In genomic region chr19:5968431-5969373, GRCh38 we compare ENCODE assay signal across 8 cellular contexts. TPM values are rescaled to one million over a fixed set of nuclear protein-coding genes. Genes with fewer than 3 reads are reported as not detected.
DNase-seq lines count a peak whose midpoint lies in the region; ATAC-seq, FAIRE-seq and TF ChIP-seq lines count a peak whose summit lies in the region.

No MANE protein-coding gene starts in this region.

- H2AFZ ChIP-seq in GM12878 (ENCODE audit: control insufficient read depth, low read depth, low read length) = no peak overlapping the region

- no peak for DNase-seq in activated naive CD4-positive, alpha-beta T cell treated with anti-CD3 and anti-CD28 coated beads for 36 hours
- no peak for DNase-seq in activated naive CD4-positive, alpha-beta T cell (lab: John Stamatoyannopoulos, UW)
- DNase-seq in GM12878 (ENCODE audit: low read depth, low spot score) (no peak), lung (ENCODE audit: low spot score) (no peak), type B pancreatic cell (ENCODE audit: extremely low spot score, unreplicated experiment) (no peak), AG08395 (ENCODE audit: low spot score) (no peak), NCI-H146 (lab: John Stamatoyannopoulos, UW) (no peak)

- H3K27ac ChIP-seq in GM12878 (ENCODE audit: control insufficient read depth, insufficient read depth) (peak overlapping the region; percentile 53), lung (ENCODE audit: low read depth in 1 of 2, low read length in 1 of 2) (peak overlapping the region; percentile 62 to 65)

- peaks cover 84% of the 10 kb centered on the region for H3K79me2 ChIP-seq in GM12878 (ENCODE audit: control insufficient read depth, insufficient read depth, low read length)

- no peak overlapping the region for H3K9ac ChIP-seq in GM12878 (ENCODE audit: control insufficient read depth, insufficient read depth, low read length)

- CTCF ChIA-PET in activated naive CD4-positive, alpha-beta T cell treated with anti-CD3 and anti-CD28 coated beads for 36 hours (lab: Charles Lee) = interaction anchor here (0.6 to 3.9 kb wide), 22 partner anchors 8 to 1695 kb away, joined by 3 to 48 read pairs (median 4); partner anchors contain the start of genes NRTN and RANBP3
- CTCF ChIA-PET in GM12878 (lab: Yijun Ruan, JAX) = interaction anchor here (0.6 to 3.9 kb wide), 27 partner anchors 10 to 250 kb away, joined by 3 to 76 read pairs (median 5); partner anchors contain the start of genes NDUFA11, NRTN, RANBP3 and VMAC

- RAD21 ChIA-PET in GM12878 (lab: Charles Lee; ENCODE audit: unreplicated experiment) = interaction anchor here (0.8 to 2.6 kb wide), 10 partner anchors 10 to 165 kb away, joined by 3 to 21 read pairs (median 8); partner anchors contain the start of genes NRTN and RANBP3

- TF ChIP-seq RAD21 in GM12878 (IDR thresholded peaks at IDR 0.05; ENCODE audit: insufficient read depth, low read depth, low read length) = no peak

- peaks cover 16% of the 10 kb centered on the region for H3K36me3 Mint-ChIP-seq in activated naive CD4-positive, alpha-beta T cell treated with anti-CD3 and anti-CD28 coated beads for 36 hours (ENCODE audit: low read depth)
- no peaks in the 10 kb centered on the region for H3K36me3 Mint-ChIP-seq in type B pancreatic cell

- H3K9me3 Mint-ChIP-seq in activated naive CD4-positive, alpha-beta T cell treated with anti-CD3 and anti-CD28 coated beads for 36 hours = no peaks in the 10 kb centered on the region
- no peaks in the 10 kb centered on the region for H3K9me3 Mint-ChIP-seq in type B pancreatic cell

- SMC1A ChIA-PET in GM12878 (lab: Charles Lee; ENCODE audit: uncharacterized antibody, unreplicated experiment) = interaction anchor here (0.9 to 2.2 kb wide), 12 partner anchors 10 to 164 kb away, joined by 3 to 24 read pairs (median 4); partner anchors contain the start of genes NRTN, RANBP3 and VMAC

- TF ChIP-seq CTCF in GM12878 (IDR thresholded peaks at IDR 0.05 in 2 of 3, conservative IDR thresholded peaks at IDR 0.05 in 1 of 3; ENCODE audit: control insufficient read depth in 2 of 3, extremely low read depth in 1 of 3, insufficient read depth in 1 of 3, low read depth in 3 of 3, low read length in 3 of 3) (no peak), lung (IDR thresholded peaks at IDR 0.05; ENCODE audit: control extremely low read depth, extremely low read depth) (no peak), type B pancreatic cell (conservative IDR thresholded peaks at IDR 0.05) (no peak)

- peaks cover 26% of the 10 kb centered on the region for H4K20me1 ChIP-seq in GM12878 (ENCODE audit: control insufficient read depth, insufficient read depth)

- intact Hi-C loops in activated naive CD4-positive, alpha-beta T cell treated with anti-CD3 and anti-CD28 coated beads for 36 hours (cut with micrococcal nuclease) = loop anchor here (1.0 kb wide), 2 partner anchors 10 to 54 kb away; partner anchors contain the start of gene RANBP3
- intact Hi-C loops in GM12878 (cut with micrococcal nuclease; ENCODE audit: unreplicated experiment) = no loop called here

- H3K4me3 Mint-ChIP-seq in activated naive CD4-positive, alpha-beta T cell treated with anti-CD3 and anti-CD28 coated beads for 36 hours = peak overlapping the region; percentile 1
- H3K4me3 Mint-ChIP-seq in type B pancreatic cell = peak overlapping the region; percentile 73

- peaks cover 87% of the 10 kb centered on the region for H3K4me1 Mint-ChIP-seq in activated naive CD4-positive, alpha-beta T cell treated with anti-CD3 and anti-CD28 coated beads for 36 hours (ENCODE audit: low read depth)
- peaks cover 32% of the 10 kb centered on the region for H3K4me1 Mint-ChIP-seq in type B pancreatic cell (ENCODE audit: unreplicated experiment)

- POLR2A ChIA-PET in GM12878 (lab: Charles Lee) = interaction anchor here (0.8 to 1.9 kb wide), 6 partner anchors 10 to 76 kb away, joined by 3 to 18 read pairs (median 4); partner anchors contain the start of genes NDUFA11, RANBP3 and VMAC

- H3K9me3 ChIP-seq in GM12878 (replicated peaks; ENCODE audit: control insufficient read depth, insufficient read depth, low read length) = no peaks in the 10 kb centered on the region
- no peaks in the 10 kb centered on the region for H3K9me3 ChIP-seq in lung (ENCODE audit: control insufficient read depth in 2 of 2, insufficient read depth in 1 of 2, low read length in 1 of 2)

- in situ Hi-C loops in GM12878 (cut with MboI) = no loop called here

- WGBS in GM12878 (ENCODE audit: insufficient coverage, insufficient replicate concordance, low lambda C conversion rate, missing lambda C conversion rate) = 59% methylated on average over 18 of the region's 18 CpGs
- WGBS in lung, 2 donors = 40 to 48% methylated on average over 18 of the region's 18 CpGs

- TF ChIP-seq EP300 in GM12878 (IDR thresholded peaks at IDR 0.05; ENCODE audit: borderline replicate concordance in 1 of 2, control insufficient read depth in 1 of 2, low read depth in 2 of 2, low read length in 2 of 2) = no peak

- H3K36me3 ChIP-seq in GM12878 (ENCODE audit: control insufficient read depth in 2 of 2, insufficient read depth in 2 of 2, low read length in 1 of 2) (peaks cover 6 to 10% of the 10 kb centered on the region in 2 experiments), lung (ENCODE audit: control insufficient read depth in 2 of 2, insufficient read depth in 2 of 2, low read length in 2 of 2) (no peaks in the 10 kb centered on the region)

- H3K4me3 ChIP-seq in GM12878 (no peak overlapping the region), lung (no peak overlapping the region)

- no peak for TF ChIP-seq POLR2A in GM12878 (IDR thresholded peaks at IDR 0.05; ENCODE audit: low read depth, low read length)

- no peaks in the 10 kb centered on the region for H3K27me3 Mint-ChIP-seq in activated naive CD4-positive, alpha-beta T cell treated with anti-CD3 and anti-CD28 coated beads for 36 hours (ENCODE audit: low read depth)
- no peaks in the 10 kb centered on the region for H3K27me3 Mint-ChIP-seq in type B pancreatic cell

- BruUV-seq in GM12878 (replicated peaks; lab: Mats Ljungman, UMichigan) = no TSS peak

- no peak for FAIRE-seq in GM12878 (lab: Jason Lieb, UNC)

- ATAC-seq in GM12878 = peak; percentile 20; the same call in 2 of the 3 replicates
- ATAC-seq in lung (ENCODE audit: insufficient read depth, low FRiP score) = no peak
- ATAC-seq in HG03196 (IDR thresholded peaks at IDR 0.05; ENCODE audit: unreplicated experiment) = no peak

- no peaks in the 10 kb centered on the region for H3K27me3 ChIP-seq in GM12878 (replicated peaks in 1 of 2; ENCODE audit: control insufficient read depth in 2 of 2, insufficient read depth in 2 of 2, low read length in 1 of 2)
- no peaks in the 10 kb centered on the region for H3K27me3 ChIP-seq in lung (ENCODE audit: control insufficient read depth, insufficient read depth)

- H3K4me2 ChIP-seq in GM12878 (ENCODE audit: control insufficient read depth, insufficient read depth) = peak overlapping the region; percentile 72

- peaks cover 11% of the 10 kb centered on the region for H3K4me1 ChIP-seq in GM12878 (ENCODE audit: control insufficient read depth, insufficient read depth, low read length)
- H3K4me1 ChIP-seq in lung (ENCODE audit: control insufficient read depth in 2 of 2, insufficient read depth in 2 of 2, low read length in 2 of 2) = peaks cover 26 to 27% of the 10 kb centered on the region in 2 donors

- peak overlapping the region; percentile 80 for H3K27ac Mint-ChIP-seq in activated naive CD4-positive, alpha-beta T cell treated with anti-CD3 and anti-CD28 coated beads for 36 hours
- peak overlapping the region; percentile 88 for H3K27ac Mint-ChIP-seq in type B pancreatic cell

RNA-seq across cellular contexts. Expression of gene RANBP3, which starts 9.2 kb away (rescaled TPM):
- total RNA-seq in activated naive CD4-positive, alpha-beta T cell treated with anti-CD3 and anti-CD28 coated beads for 36 hours = 10 to 100 TPM; 77.9 to 80.5 TPM
- total RNA-seq in GM12878 (2013; cell fraction: nucleolus; rRNA removed) = 50.6 and 76.5 TPM in 2 replicates
- total RNA-seq in GM12878 (2014; rRNA removed) (53.9 and 57.7 TPM in 2 replicates), GM12878 (2014; rRNA removed; fragmentation: Illumina TruSeq; extraction: Trizol) (55.3 and 56.9 TPM in 2 replicates), GM12878 (2021) (73.4 and 76.6 TPM in 2 replicates), lung (10 to 100 TPM; 60.4 to 67.7 TPM), type B pancreatic cell (ENCODE audit: low replicate concordance) (75.5 and 92.4 TPM in 2 replicates)
- polyA plus RNA-seq in GM12878 (2011; ENCODE audit: low read depth) = 13.0 TPM
- polyA plus RNA-seq in GM12878 (2011; rRNA removed) (30.5 and 59.4 TPM in 2 replicates), GM12878 (2014; fragmentation: Illumina TruSeq; extraction: Trizol) (37.9 and 60.6 TPM in 2 replicates), GM12878 (2014; fragmentation: Nextera tagmentation; extraction: Ambion mirVana) (1 to 10 TPM; 1.1 to 1.2 TPM), GM12878 (2014; rRNA removed) (81.6 and 91.1 TPM in 2 replicates), GM12878 (2016; fragmentation: Nextera tagmentation; extraction: Ambion mirVana) (10 to 100 TPM; 61.0 to 63.3 TPM), lung (10 to 100 TPM; 33.6 to 49.4 TPM)
- polyA plus RNA-seq in GM12878 (2011; cell fraction: cytosol; rRNA removed) = 93.2 and 134 TPM in 2 replicates
- polyA plus RNA-seq in GM12878 (2011; cell fraction: nucleus; rRNA removed) = 150 and 262 TPM in 2 replicates
- 42.6 and 45.6 TPM in 2 replicates for polyA plus RNA-seq in GM12878 (2012)
- polyA minus RNA-seq in GM12878 (2011; rRNA and poly(A)+ RNA removed) = 47.3 and 71.4 TPM in 2 replicates
- polyA minus RNA-seq in GM12878 (2011; cell fraction: cytosol; rRNA and poly(A)+ RNA removed) = 34.5 and 45.1 TPM in 2 replicates
- 28.5 and 37.0 TPM in 2 replicates for polyA minus RNA-seq in GM12878 (2011; cell fraction: nucleus; rRNA and poly(A)+ RNA removed)

RNA-seq across cellular contexts. Expression of gene CAPS, which starts 54.6 kb away (rescaled TPM):
- total RNA-seq in activated naive CD4-positive, alpha-beta T cell treated with anti-CD3 and anti-CD28 coated beads for 36 hours = 1 to 10 TPM; 2.1 to 2.8 TPM
- total RNA-seq in GM12878 (2013; cell fraction: nucleolus; rRNA removed) = 2.8 and 4.9 TPM in 2 replicates
- total RNA-seq in GM12878 (2014; rRNA removed) (4.9 and 6.0 TPM in 2 replicates), GM12878 (2014; rRNA removed; fragmentation: Illumina TruSeq; extraction: Trizol) (1.8 and 2.4 TPM in 2 replicates), GM12878 (2021) (3.9 and 5.5 TPM in 2 replicates), lung (100 to 1,000 TPM; 333 to 360 TPM), type B pancreatic cell (ENCODE audit: low replicate concordance) (13.9 and 14.1 TPM in 2 replicates)
- polyA plus RNA-seq in GM12878 (2011; ENCODE audit: low read depth) = 1.8 TPM
- polyA plus RNA-seq in GM12878 (2011; rRNA removed) (1.4 and 1.8 TPM in 2 replicates), GM12878 (2014; fragmentation: Illumina TruSeq; extraction: Trizol) (1.1 and 1.7 TPM in 2 replicates), GM12878 (2014; fragmentation: Nextera tagmentation; extraction: Ambion mirVana) (under 1 TPM; 0.09 to 0.10 TPM), GM12878 (2014; rRNA removed) (6.9 and 8.3 TPM in 2 replicates), GM12878 (2016; fragmentation: Nextera tagmentation; extraction: Ambion mirVana) (1 to 10 TPM; 5.1 to 6.3 TPM), lung (100 to 1,000 TPM in 1 of 2 donors, 10 to 100 TPM in 1; 90.2 to 113 TPM)
- polyA plus RNA-seq in GM12878 (2011; cell fraction: cytosol; rRNA removed) = 3.5 and 4.9 TPM in 2 replicates
- polyA plus RNA-seq in GM12878 (2011; cell fraction: nucleus; rRNA removed) = 8.3 and 10.2 TPM in 2 replicates
- 3.4 and 7.0 TPM in 2 replicates for polyA plus RNA-seq in GM12878 (2012)
- 0.29 and 1.6 TPM in 2 replicates for polyA minus RNA-seq in GM12878 (2011; rRNA and poly(A)+ RNA removed)
- 0.31 TPM in 1 of 2 replicates, not detected in the other for polyA minus RNA-seq in GM12878 (2011; cell fraction: cytosol; rRNA and poly(A)+ RNA removed)
- 1.6 and 2.0 TPM in 2 replicates for polyA minus RNA-seq in GM12878 (2011; cell fraction: nucleus; rRNA and poly(A)+ RNA removed)

Comparison
In these comparisons a context has a peak if more than half of its experiments do, and no peak if none do; other contexts are left out.
1. RNA of gene CAPS, which starts 54.6 kb away (total RNA-seq): 333 to 360 TPM in lung; 13.9 to 14.1 TPM in type B pancreatic cell, 1.8 to 6.0 TPM in GM12878 and 2.1 to 2.8 TPM in activated naive CD4-positive, alpha-beta T cell treated with anti-CD3 and anti-CD28 coated beads for 36 hours; every median in the first group is over 10 times any median in the second.